Comparison of ENCODE assay signal across 1 cellular context in the genomic region with DNA sequence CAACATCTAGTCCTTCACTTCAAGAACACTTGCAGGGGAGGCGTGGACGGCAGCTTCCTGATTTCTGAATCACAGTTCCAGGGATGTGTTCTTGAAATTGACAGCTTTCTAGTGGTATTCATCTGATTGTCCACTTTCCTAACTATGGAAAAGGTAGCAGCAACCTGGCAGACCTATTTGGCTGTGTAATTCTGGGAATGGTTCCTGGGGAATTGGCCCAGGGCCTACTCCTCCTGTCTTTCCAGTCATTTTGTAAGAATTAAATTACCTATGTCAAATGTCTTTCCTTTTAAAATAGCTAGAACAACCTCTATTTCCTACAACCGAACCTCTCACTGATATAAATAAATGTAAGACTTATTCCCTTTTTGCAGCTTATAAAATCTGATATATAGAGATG.
TF ChIP-seq lines count a peak whose summit lies in the region.

No MANE protein-coding gene starts in this region.

TF ChIP-seq in H1, 55 proteins besides CTCF, POLR2A, EP300 and RAD21 (continued from another document):
- TF ChIP-seq SIX5 (IDR thresholded peaks at IDR 0.05; ENCODE audit: low read depth, low read length), result no peak
- no peak for TF ChIP-seq NANOG (IDR thresholded peaks at IDR 0.05; ENCODE audit: insufficient read depth, low read depth, low read length, poor library complexity, severe bottlenecking)
- TF ChIP-seq SIRT6 (IDR thresholded peaks at IDR 0.05; ENCODE audit: low read length), result no peak
- TF ChIP-seq POLR2AphosphoS5 (IDR thresholded peaks at IDR 0.05; ENCODE audit: low read depth, low read length), result no peak
- TF ChIP-seq SAP30 (IDR thresholded peaks at IDR 0.05; ENCODE audit: insufficient read depth, insufficient replicate concordance, low read length), result no peak
- TF ChIP-seq, protein P1, sequence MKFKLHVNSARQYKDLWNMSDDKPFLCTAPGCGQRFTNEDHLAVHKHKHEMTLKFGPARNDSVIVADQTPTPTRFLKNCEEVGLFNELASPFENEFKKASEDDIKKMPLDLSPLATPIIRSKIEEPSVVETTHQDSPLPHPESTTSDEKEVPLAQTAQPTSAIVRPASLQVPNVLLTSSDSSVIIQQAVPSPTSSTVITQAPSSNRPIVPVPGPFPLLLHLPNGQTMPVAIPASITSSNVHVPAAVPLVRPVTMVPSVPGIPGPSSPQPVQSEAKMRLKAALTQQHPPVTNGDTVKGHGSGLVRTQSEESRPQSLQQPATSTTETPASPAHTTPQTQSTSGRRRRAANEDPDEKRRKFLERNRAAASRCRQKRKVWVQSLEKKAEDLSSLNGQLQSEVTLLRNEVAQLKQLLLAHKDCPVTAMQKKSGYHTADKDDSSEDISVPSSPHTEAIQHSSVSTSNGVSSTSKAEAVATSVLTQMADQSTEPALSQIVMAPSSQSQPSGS (IDR thresholded peaks at IDR 0.05; ENCODE audit: low read length), result no peak
- TF ChIP-seq TCF12 (IDR thresholded peaks at IDR 0.05; ENCODE audit: low read depth, low read length), result no peak
- TF ChIP-seq, protein P2, sequence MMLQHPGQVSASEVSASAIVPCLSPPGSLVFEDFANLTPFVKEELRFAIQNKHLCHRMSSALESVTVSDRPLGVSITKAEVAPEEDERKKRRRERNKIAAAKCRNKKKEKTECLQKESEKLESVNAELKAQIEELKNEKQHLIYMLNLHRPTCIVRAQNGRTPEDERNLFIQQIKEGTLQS (IDR thresholded peaks at IDR 0.05; ENCODE audit: insufficient read depth, low read depth, low read length), result no peak
